11 cellular contexts compared by ENCODE assay signal in genomic region chr16:85752511-85753420, GRCh38. TPM values are rescaled to one million over a fixed set of nuclear protein-coding genes. Genes with fewer than 3 reads are reported as not detected.
DNase-seq lines count a peak whose midpoint lies in the region; ATAC-seq, FAIRE-seq and TF ChIP-seq lines count a peak whose summit lies in the region.
"Had no signal": no experiment of that assay in that cellular context is flagged by ENCODE, and none has a peak within 500 bp of the region (broad histone marks: within the 10 kb centered on the region; RNA-seq: fewer than 3 reads in every experiment).

No MANE protein-coding gene starts in this region.

- no peak for ATAC-seq in GM19397 (IDR thresholded peaks at IDR 0.05; ENCODE audit: unreplicated experiment)
- ATAC-seq in activated CD8-positive, alpha-beta T cell treated with anti-CD3 and anti-CD28 coated beads for 36 hours: no peak
- ATAC-seq in GM18907 (IDR thresholded peaks at IDR 0.05; ENCODE audit: unreplicated experiment): no peak

- peaks cover 3 to 34% (median 22%) of the 10 kb centered on the region in 4 experiments for H3K27me3 ChIP-seq in H1 (replicated peaks in 1 of 4; ENCODE audit: control insufficient read depth in 3 of 4, extremely low read depth in 1 of 4, insufficient read depth in 3 of 4, low read length in 3 of 4)
- peaks cover 5% of the 10 kb centered on the region for H3K27me3 ChIP-seq in trophoblast cell (ENCODE audit: insufficient read depth, low read length)

- POLR2A ChIA-PET in H1 (lab: Charles Lee; ENCODE audit: partially characterized antibody): interaction anchor here (0.6 to 1.5 kb wide), 3 partner anchors 10 to 15 kb away, joined by 4 to 5 read pairs (median 4); no protein-coding TSS in a partner anchor
- POLR2A ChIA-PET in activated CD8-positive, alpha-beta T cell treated with anti-CD3 and anti-CD28 coated beads for 36 hours (lab: Charles Lee): interaction anchor here (0.6 to 1.4 kb wide), 2 partner anchors 27 to 457 kb away, joined by 3 read pairs; no protein-coding TSS in a partner anchor

- no peak overlapping the region for H3K4ac ChIP-seq in H1 (replicated peaks; ENCODE audit: insufficient read length, low read depth, low read length)
- H3K4ac ChIP-seq in trophoblast cell (ENCODE audit: low read depth, low read length): no peak overlapping the region

- no peak overlapping the region for H4K5ac ChIP-seq in H1 (ENCODE audit: insufficient read length, low read depth, low read length)

- H3K23me2 ChIP-seq in H1 (ENCODE audit: low read depth, low read length): peaks cover 4% of the 10 kb centered on the region; the same call in 1 of the 2 replicates

- no peak overlapping the region for H3K27ac Mint-ChIP-seq in activated CD8-positive, alpha-beta T cell treated with anti-CD3 and anti-CD28 coated beads for 36 hours
- H3K27ac Mint-ChIP-seq: activated naive CD8-positive, alpha-beta T cell had no signal

- H2AFZ ChIP-seq in H1 (ENCODE audit: low read length) (no peak overlapping the region), trophoblast cell (ENCODE audit: insufficient read depth, low read length, poor library complexity) (no peak overlapping the region)

- DNase-seq in NCI-H460 (ENCODE audit: extremely low read depth, low read depth) (peak; percentile 24), H1 (ENCODE audit: low read depth in 1 of 2, low spot score in 2 of 2) (peak in 1 of 2 experiments; percentile 67), trophoblast cell (peak; percentile 87 to 91), frontal cortex (ENCODE audit: low spot score in 2 of 2) (no peak)
- no peak for DNase-seq in activated CD8-positive, alpha-beta T cell treated with anti-CD3 and anti-CD28 coated beads for 36 hours
- DNase-seq: NCI-H1048, substantia nigra had no signal

- peak overlapping the region; percentile 94; the same call in 1 of the 2 replicates for H2BK15ac ChIP-seq in H1 (ENCODE audit: low read length)

- H3K27me3 Mint-ChIP-seq in activated CD8-positive, alpha-beta T cell treated with anti-CD3 and anti-CD28 coated beads for 36 hours: peaks cover 29% of the 10 kb centered on the region
- H3K27me3 Mint-ChIP-seq: activated naive CD8-positive, alpha-beta T cell had no signal

- no peak for TF ChIP-seq POLR2A in H1 (IDR thresholded peaks at IDR 0.05; ENCODE audit: control extremely low read depth in 1 of 2, low read depth in 2 of 2, low read length in 2 of 2)

- no peak for TF ChIP-seq EP300 in H1 (IDR thresholded peaks at IDR 0.05; ENCODE audit: borderline replicate concordance in 1 of 2, low read depth in 2 of 2, low read length in 2 of 2)

- H3K79me2 ChIP-seq in H1 (ENCODE audit: control insufficient read depth in 1 of 2, insufficient read depth in 2 of 2, low read length in 2 of 2): no peaks in the 10 kb centered on the region
- peaks cover 3% of the 10 kb centered on the region for H3K79me2 ChIP-seq in trophoblast cell (ENCODE audit: control insufficient read depth, insufficient read depth, low read length, poor library complexity)

- H3K9me3 Mint-ChIP-seq in activated CD8-positive, alpha-beta T cell treated with anti-CD3 and anti-CD28 coated beads for 36 hours: no peaks in the 10 kb centered on the region

- H3K36me3 Mint-ChIP-seq in activated CD8-positive, alpha-beta T cell treated with anti-CD3 and anti-CD28 coated beads for 36 hours (ENCODE audit: low read depth): no peaks in the 10 kb centered on the region
- H3K36me3 Mint-ChIP-seq: activated naive CD8-positive, alpha-beta T cell had no signal

- FAIRE-seq in H1 (lab: Jason Lieb, UNC) (no peak), frontal cortex (lab: Jason Lieb, UNC) (no peak)

- no peak overlapping the region for H3K56ac ChIP-seq in H1 (replicated peaks; ENCODE audit: insufficient read length, low read depth, low read length)

- peak overlapping the region; percentile 22; the same call in 1 of the 2 replicates for H3K9ac ChIP-seq in ES-I3 (ENCODE audit: low read depth, low read length)
- H3K9ac ChIP-seq in H1 (replicated peaks in 1 of 4; ENCODE audit: extremely low read depth in 1 of 4, low read depth in 3 of 4, low read length in 3 of 4): no peak overlapping the region
- H3K9ac ChIP-seq in trophoblast cell (ENCODE audit: low read length): no peak overlapping the region

- H2AK5ac ChIP-seq in H1 (ENCODE audit: low read depth, low read length) (no peak overlapping the region), trophoblast cell (ENCODE audit: low read length) (no peak overlapping the region)

- H3K4me3 Mint-ChIP-seq in activated CD8-positive, alpha-beta T cell treated with anti-CD3 and anti-CD28 coated beads for 36 hours: no peak overlapping the region

- H3K23ac ChIP-seq in H1 (ENCODE audit: insufficient read length): no peak overlapping the region
- H3K23ac ChIP-seq in trophoblast cell (ENCODE audit: low read length): no peak overlapping the region

- peak overlapping the region; percentile 61; the same call in 1 of the 2 replicates for H2BK20ac ChIP-seq in H1 (ENCODE audit: low read length)

- H4K12ac ChIP-seq in trophoblast cell (ENCODE audit: low read depth, low read length): no peak overlapping the region

- H3K4me1 ChIP-seq in ES-I3 (ENCODE audit: insufficient read depth, low read length) (peaks cover 28% of the 10 kb centered on the region), H1 (replicated peaks in 1 of 4; ENCODE audit: control insufficient read depth in 3 of 4, insufficient read depth in 4 of 4, low read length in 3 of 4) (peaks cover 0 to 29% (median 21%) of the 10 kb centered on the region in 4 experiments; a peak in 6 of 7 replicates), trophoblast cell (ENCODE audit: control insufficient read depth in 1 of 2, insufficient read depth in 2 of 2, low read length in 2 of 2) (peaks cover 8 to 25% of the 10 kb centered on the region in 2 experiments)

- H3K4me2 ChIP-seq in H1 (ENCODE audit: insufficient read depth in 1 of 2, low read depth in 2 of 2, low read length in 2 of 2) (peak overlapping the region in 1 of 2 experiments; percentile 37; a peak in 2 of 4 replicates), trophoblast cell (ENCODE audit: low read length) (no peak overlapping the region)

- peak overlapping the region; percentile 57 for H2BK120ac ChIP-seq in H1 (replicated peaks; ENCODE audit: low read depth, low read length)
- peak overlapping the region; percentile 4 for H2BK120ac ChIP-seq in trophoblast cell (ENCODE audit: insufficient read depth, low read length, poor library complexity)

- no peak overlapping the region for H4K8ac ChIP-seq in H1 (ENCODE audit: extremely low read depth, insufficient read depth, low read length)
- no peak overlapping the region for H4K8ac ChIP-seq in trophoblast cell (ENCODE audit: low read depth, low read length)

- CTCF ChIA-PET in H1 (lab: Charles Lee; ENCODE audit: partially characterized antibody): interaction anchor here (0.7 to 1.8 kb wide), 8 partner anchors 8 to 262 kb away, joined by 3 to 6 read pairs (median 3); no protein-coding TSS in a partner anchor
- CTCF ChIA-PET in activated CD8-positive, alpha-beta T cell treated with anti-CD3 and anti-CD28 coated beads for 36 hours (lab: Charles Lee): interaction anchor here (1.4 kb wide), 1 partner anchor 93 kb away, joined by 4 read pairs; no protein-coding TSS in a partner anchor

- H3K4me3 ChIP-seq in H1 (ENCODE audit: extremely low read depth in 1 of 4, insufficient read depth in 2 of 4, low read depth in 3 of 4, low read length in 4 of 4) (no peak overlapping the region; a peak in 1 of 8 replicates), trophoblast cell (ENCODE audit: low read depth, low read length) (no peak overlapping the region)

- H3K4me1 Mint-ChIP-seq in activated CD8-positive, alpha-beta T cell treated with anti-CD3 and anti-CD28 coated beads for 36 hours (ENCODE audit: low read depth): peaks cover 20% of the 10 kb centered on the region

- TF ChIP-seq RAD21 in H1 (IDR thresholded peaks at IDR 0.05 in 1 of 2, conservative IDR thresholded peaks at IDR 0.05 in 1 of 2; ENCODE audit: low read depth in 2 of 2, low read length in 2 of 2): peak; percentile 4 to 38; a peak in 2 of 4 replicates

- H3K36me3 ChIP-seq in ES-I3 (ENCODE audit: insufficient read depth, low read length) (no peaks in the 10 kb centered on the region), H1 (ENCODE audit: control insufficient read depth in 2 of 4, insufficient read depth in 4 of 4, low read length in 3 of 4) (no peaks in the 10 kb centered on the region), trophoblast cell (ENCODE audit: control insufficient read depth in 1 of 2, insufficient read depth in 2 of 2, low read length in 2 of 2) (no peaks in the 10 kb centered on the region)

- H2BK5ac ChIP-seq in H1 (ENCODE audit: low read depth, low read length) (no peak overlapping the region; the same call in 1 of the 2 replicates), trophoblast cell (ENCODE audit: low read depth, low read length, poor library complexity) (no peak overlapping the region)

- H4K20me1 ChIP-seq in H1 (replicated peaks in 1 of 2; ENCODE audit: control insufficient read depth in 1 of 2, insufficient read depth in 2 of 2, low read length in 2 of 2): peaks cover 0 to 3% of the 10 kb centered on the region in 2 experiments

- intact Hi-C loops in activated CD8-positive, alpha-beta T cell treated with anti-CD3 and anti-CD28 coated beads for 36 hours (cut with micrococcal nuclease): no loop called here

- H3K27ac ChIP-seq in H1 (ENCODE audit: low read depth, low read length) (no peak overlapping the region), trophoblast cell (ENCODE audit: low read depth, low read length) (peak overlapping the region; percentile 7)

- 71% methylated on average over 21 of the region's 21 CpGs; no CpG with 5 or more reads in 1 of the 2 experiments for WGBS in H1 (ENCODE audit: extremely low coverage in 1 of 2, insufficient coverage in 1 of 2, insufficient read length in 1 of 2, insufficient replicate concordance in 2 of 2, low coverage in 1 of 2, low lambda C conversion rate in 2 of 2, missing lambda C conversion rate in 1 of 2), 2 experiments
- no CpG with 5 or more reads among the region's 21 CpGs for WGBS in trophoblast cell (ENCODE audit: extremely low coverage, insufficient coverage, insufficient read length)

- H3K18ac ChIP-seq in H1 (ENCODE audit: extremely low read depth, low read length) (peak overlapping the region; percentile 53), trophoblast cell (ENCODE audit: low read length) (no peak overlapping the region)

- H3K9me3 ChIP-seq in ES-I3 (ENCODE audit: control insufficient read depth, insufficient read depth, low read length) (no peaks in the 10 kb centered on the region), H1 (ENCODE audit: insufficient read depth in 2 of 2, low read depth in 1 of 2, low read length in 1 of 2) (no peaks in the 10 kb centered on the region), trophoblast cell (ENCODE audit: insufficient read depth, low read depth, low read length) (peaks cover 5% of the 10 kb centered on the region)

- H3K79me1 ChIP-seq in H1 (ENCODE audit: low read depth, low read length): no peaks in the 10 kb centered on the region
- H3K79me1 ChIP-seq in trophoblast cell (ENCODE audit: low read length): peaks cover 10% of the 10 kb centered on the region

- no peak overlapping the region for H3K14ac ChIP-seq in H1 (ENCODE audit: insufficient read length)
- H3K14ac ChIP-seq in trophoblast cell (ENCODE audit: low read length): no peak overlapping the region

- TF ChIP-seq CTCF in H1 (IDR thresholded peaks at IDR 0.05; ENCODE audit: control extremely low read depth in 1 of 3, insufficient read depth in 1 of 3, low read depth in 1 of 3, low read length in 3 of 3): peak; percentile 28 to 45 (median 39)
- no peak for TF ChIP-seq CTCF in activated CD8-positive, alpha-beta T cell treated with anti-CD3 and anti-CD28 coated beads for 36 hours (IDR thresholded peaks at IDR 0.05)

- H4K91ac ChIP-seq in H1 (replicated peaks; ENCODE audit: insufficient read length, low read length): no peak overlapping the region
- peak overlapping the region; percentile 41 for H4K91ac ChIP-seq in trophoblast cell (ENCODE audit: low read depth, low read length)

- H2BK12ac ChIP-seq in H1 (ENCODE audit: low read depth, low read length): peak overlapping the region; percentile 78; the same call in 1 of the 2 replicates
- H2BK12ac ChIP-seq in trophoblast cell (ENCODE audit: low read length): no peak overlapping the region

RNA-seq across cellular contexts. Expression of gene C16orf74, which starts 1.9 kb away (rescaled TPM):
- total RNA-seq in NCI-H460 (2014; rRNA removed; shearing (Covaris generic)): 1.8 and 2.9 TPM in 2 replicates
- polyA plus RNA-seq in NCI-H460 (2014; cell fraction: nucleus; rRNA removed): 4.1 and 9.9 TPM in 2 replicates
- total RNA-seq in H1 (2021; fragmentation: NEBNext Ultra II Directional; extraction: Animal tissue kit (Norgen Biotek cat#: 25700)): 6.1 and 7.3 TPM in 2 replicates
- polyA plus RNA-seq in H1 (2011; rRNA removed): 9.3 and 13.4 TPM in 2 replicates
- polyA plus RNA-seq in H1 (2011; cell fraction: cytosol; rRNA removed): 9.3 TPM
- polyA plus RNA-seq in H1 (2011; cell fraction: nucleus; rRNA removed): 9.9 TPM
- 4.3 to 8.8 TPM (median 7.6 TPM) in 4 replicates for polyA plus RNA-seq in H1 (2012, experiment 1 of 2)
- polyA plus RNA-seq in H1 (2012, experiment 2 of 2): 7.0 TPM
- polyA plus RNA-seq in H1 (2013, experiment 1 of 2): 9.0 TPM
- 8.4 TPM for polyA plus RNA-seq in H1 (2013, experiment 2 of 2)
- 0.44 and 0.85 TPM in 2 replicates for polyA minus RNA-seq in H1 (2011; rRNA and poly(A)+ RNA removed)
- polyA minus RNA-seq in H1 (2011; cell fraction: cytosol; rRNA and poly(A)+ RNA removed): 2.2 TPM
- 1.1 TPM for polyA minus RNA-seq in H1 (2011; cell fraction: nucleus; rRNA and poly(A)+ RNA removed)
- 23.7 and 24.1 TPM in 2 replicates for polyA plus RNA-seq in trophoblast cell (2013)
- total RNA-seq in frontal cortex: 0.82 TPM
- 1 to 10 TPM; 1.1 to 1.4 TPM for total RNA-seq in activated CD8-positive, alpha-beta T cell treated with anti-CD3 and anti-CD28 coated beads for 36 hours

RNA-seq across cellular contexts. Expression of gene EMC8, which starts 46.6 kb away (rescaled TPM):
- 35.1 and 45.2 TPM in 2 replicates for total RNA-seq in NCI-H460 (2014; rRNA removed; shearing (Covaris generic))
- polyA plus RNA-seq in NCI-H460 (2014; cell fraction: nucleus; rRNA removed): 65.1 and 66.6 TPM in 2 replicates
- total RNA-seq in H1 (2021; fragmentation: NEBNext Ultra II Directional; extraction: Animal tissue kit (Norgen Biotek cat#: 25700)): 47.9 and 52.2 TPM in 2 replicates
- 64.0 and 69.7 TPM in 2 replicates for polyA plus RNA-seq in H1 (2011; rRNA removed)
- 60.0 TPM for polyA plus RNA-seq in H1 (2011; cell fraction: cytosol; rRNA removed)
- polyA plus RNA-seq in H1 (2011; cell fraction: nucleus; rRNA removed): 79.9 TPM
- polyA plus RNA-seq in H1 (2012, experiment 1 of 2): 29.4 to 44.5 TPM (median 41.7 TPM) in 4 replicates
- polyA plus RNA-seq in H1 (2012, experiment 2 of 2): 39.1 TPM
- 33.5 TPM for polyA plus RNA-seq in H1 (2013, experiment 1 of 2)
- 31.9 TPM for polyA plus RNA-seq in H1 (2013, experiment 2 of 2)
- polyA minus RNA-seq in H1 (2011; rRNA and poly(A)+ RNA removed): 64.3 and 73.2 TPM in 2 replicates
- 61.1 TPM for polyA minus RNA-seq in H1 (2011; cell fraction: cytosol; rRNA and poly(A)+ RNA removed)
- polyA minus RNA-seq in H1 (2011; cell fraction: nucleus; rRNA and poly(A)+ RNA removed): 38.0 TPM
- 26.2 and 26.6 TPM in 2 replicates for polyA plus RNA-seq in trophoblast cell (2013)
- total RNA-seq in frontal cortex: 16.3 TPM
- total RNA-seq in activated CD8-positive, alpha-beta T cell treated with anti-CD3 and anti-CD28 coated beads for 36 hours: 10 to 100 TPM; 32.4 to 38.6 TPM

RNA-seq across cellular contexts. Expression of gene COX4I1, which starts 46.7 kb away (rescaled TPM):
- 490 and 498 TPM in 2 replicates for total RNA-seq in NCI-H460 (2014; rRNA removed; shearing (Covaris generic))
- 681 and 732 TPM in 2 replicates for polyA plus RNA-seq in NCI-H460 (2014; cell fraction: nucleus; rRNA removed)
- total RNA-seq in H1 (2021; fragmentation: NEBNext Ultra II Directional; extraction: Animal tissue kit (Norgen Biotek cat#: 25700)): 496 and 507 TPM in 2 replicates
- 693 and 707 TPM in 2 replicates for polyA plus RNA-seq in H1 (2011; rRNA removed)
- polyA plus RNA-seq in H1 (2011; cell fraction: cytosol; rRNA removed): 932 TPM
- 683 TPM for polyA plus RNA-seq in H1 (2011; cell fraction: nucleus; rRNA removed)
- 451 to 785 TPM (median 705 TPM) in 4 replicates for polyA plus RNA-seq in H1 (2012, experiment 1 of 2)
- polyA plus RNA-seq in H1 (2012, experiment 2 of 2): 672 TPM
- 1,101 TPM for polyA plus RNA-seq in H1 (2013, experiment 1 of 2)
- polyA plus RNA-seq in H1 (2013, experiment 2 of 2): 1,112 TPM
- polyA minus RNA-seq in H1 (2011; rRNA and poly(A)+ RNA removed): 205 and 258 TPM in 2 replicates
- 116 TPM for polyA minus RNA-seq in H1 (2011; cell fraction: cytosol; rRNA and poly(A)+ RNA removed)
- 127 TPM for polyA minus RNA-seq in H1 (2011; cell fraction: nucleus; rRNA and poly(A)+ RNA removed)
- polyA plus RNA-seq in trophoblast cell (2013): 813 and 830 TPM in 2 replicates
- 228 TPM for total RNA-seq in frontal cortex
- 100 to 1,000 TPM; 515 to 543 TPM for total RNA-seq in activated CD8-positive, alpha-beta T cell treated with anti-CD3 and anti-CD28 coated beads for 36 hours

Comparison
In these comparisons a context has a peak if more than half of its experiments do, and no peak if none do; other contexts are left out.
1. DNase-seq: peak in NCI-H460 (single experiment) and trophoblast cell (2 of 2); none in frontal cortex (0 of 2) and activated CD8-positive, alpha-beta T cell treated with anti-CD3 and anti-CD28 coated beads for 36 hours (single experiment).